ENCODE assay signal across 1 cellular context in the genomic region with DNA sequence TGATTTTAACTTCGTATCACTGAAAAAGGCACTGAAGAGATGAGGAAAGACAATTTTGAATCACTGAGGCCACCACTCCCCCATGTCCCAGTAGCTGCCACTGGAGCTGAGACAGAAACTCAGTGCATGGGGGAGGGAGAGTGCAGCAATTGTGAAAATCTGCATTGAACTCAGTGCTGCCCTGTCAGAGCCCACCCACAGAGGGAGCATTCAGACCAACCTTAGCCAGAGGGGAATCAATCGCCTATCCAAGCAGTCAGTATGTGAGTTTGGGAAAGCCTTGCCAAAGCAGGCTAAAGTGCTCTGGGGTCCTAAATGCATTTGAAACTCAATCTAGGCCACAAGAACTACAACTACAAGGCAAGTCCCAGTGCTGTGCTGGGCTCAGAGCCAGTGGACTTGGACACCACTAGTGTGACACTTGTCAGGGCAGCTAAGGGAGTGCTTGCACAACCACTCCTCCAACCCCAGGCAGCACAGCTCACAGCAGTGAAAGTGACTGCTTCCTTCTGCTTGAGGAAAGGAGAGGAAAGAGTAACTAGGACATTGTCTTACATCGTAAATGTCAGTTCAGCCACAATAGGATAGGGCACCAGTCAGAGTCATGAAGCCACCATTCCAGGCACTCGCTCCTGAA.
TF ChIP-seq lines count a peak whose summit lies in the region.

No MANE protein-coding gene starts in this region.

TF ChIP-seq in H1, 55 proteins besides CTCF, POLR2A, EP300 and RAD21:
- TF ChIP-seq TAF7 (optimal IDR thresholded peaks at IDR 0.05; ENCODE audit: borderline replicate concordance, low read depth, low read length) (no peak), PHF8 (conservative IDR thresholded peaks at IDR 0.05; ENCODE audit: low read depth, low read length) (no peak), GTF2F1 (IDR thresholded peaks at IDR 0.05; ENCODE audit: borderline replicate concordance, low read depth, low read length) (no peak), RBBP5 (IDR thresholded peaks at IDR 0.05; ENCODE audit: borderline replicate concordance, low read depth, low read length) (no peak), NANOG (IDR thresholded peaks at IDR 0.05; ENCODE audit: insufficient read depth, low read depth, low read length, poor library complexity, severe bottlenecking) (no peak), SIN3A (conservative IDR thresholded peaks at IDR 0.05 in 1 of 2, IDR thresholded peaks at IDR 0.05 in 1 of 2; ENCODE audit: low read depth in 1 of 2, low read length in 2 of 2) (no peak), YY1 (IDR thresholded peaks at IDR 0.05; ENCODE audit: low read depth, low read length) (no peak), NRF1 (IDR thresholded peaks at IDR 0.05; ENCODE audit: low read depth, low read length) (no peak), EGR1 (IDR thresholded peaks at IDR 0.05; ENCODE audit: borderline replicate concordance, low read depth, low read length) (no peak), HDAC2 (IDR thresholded peaks at IDR 0.05; ENCODE audit: borderline replicate concordance in 1 of 2, low read depth in 2 of 2, low read length in 2 of 2) (no peak), CBX5 (IDR thresholded peaks at IDR 0.05; ENCODE audit: low read depth, low read length) (no peak)
- TF ChIP-seq, protein P1, sequence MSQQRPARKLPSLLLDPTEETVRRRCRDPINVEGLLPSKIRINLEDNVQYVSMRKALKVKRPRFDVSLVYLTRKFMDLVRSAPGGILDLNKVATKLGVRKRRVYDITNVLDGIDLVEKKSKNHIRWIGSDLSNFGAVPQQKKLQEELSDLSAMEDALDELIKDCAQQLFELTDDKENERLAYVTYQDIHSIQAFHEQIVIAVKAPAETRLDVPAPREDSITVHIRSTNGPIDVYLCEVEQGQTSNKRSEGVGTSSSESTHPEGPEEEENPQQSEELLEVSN (IDR thresholded peaks at IDR 0.05), result no peak
- TF ChIP-seq, protein P2, sequence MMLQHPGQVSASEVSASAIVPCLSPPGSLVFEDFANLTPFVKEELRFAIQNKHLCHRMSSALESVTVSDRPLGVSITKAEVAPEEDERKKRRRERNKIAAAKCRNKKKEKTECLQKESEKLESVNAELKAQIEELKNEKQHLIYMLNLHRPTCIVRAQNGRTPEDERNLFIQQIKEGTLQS (IDR thresholded peaks at IDR 0.05; ENCODE audit: insufficient read depth, low read depth, low read length), result no peak
TF ChIP-seq in H1: peak in this region for 0.
